Comparison of ENCODE assay signal across 21 cellular contexts in the genomic region with DNA sequence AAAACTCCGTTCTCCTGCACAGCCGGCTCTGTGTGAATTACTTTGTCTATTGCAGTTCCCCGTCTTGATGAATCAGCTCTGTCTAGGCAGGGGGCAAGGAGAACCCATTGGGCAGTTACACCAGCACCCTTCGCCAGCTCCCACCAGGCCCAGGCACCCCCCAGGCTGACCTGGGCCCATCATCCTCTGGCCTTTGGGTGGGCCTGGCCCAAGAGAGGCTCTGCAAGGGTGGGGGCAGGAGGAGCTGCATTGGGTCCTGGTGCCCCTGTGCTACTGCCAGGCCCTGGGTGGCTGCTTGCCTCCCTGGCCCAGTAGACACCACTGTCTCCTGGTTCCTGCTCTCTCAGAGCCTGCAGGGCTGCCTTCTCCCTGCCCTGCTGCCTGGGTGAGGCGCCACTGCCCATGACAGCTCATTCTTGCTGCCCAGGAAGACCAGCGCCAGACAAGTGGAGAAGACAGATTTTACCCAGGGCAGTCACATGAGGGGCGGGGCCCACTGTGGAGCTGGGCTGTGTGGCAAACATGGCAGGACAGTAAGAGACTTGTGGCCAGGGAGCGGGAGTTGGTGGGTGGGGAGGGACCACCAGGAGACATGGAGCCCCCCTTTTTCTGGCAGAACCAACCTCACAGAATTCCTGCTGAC.
DNase-seq lines count a peak whose midpoint lies in the region; TF ChIP-seq lines count a peak whose summit lies in the region.
"Had no signal": no experiment of that assay in that cellular context is flagged by ENCODE, and none has a peak within 500 bp of the region (broad histone marks: within the 10 kb centered on the region; RNA-seq: fewer than 3 reads in every experiment).

No MANE protein-coding gene starts in this region.

- no peak overlapping the region for H3K4me3 ChIP-seq in HEK293 (ENCODE audit: low read depth, low read length)
- no peak overlapping the region for H3K4me3 ChIP-seq in spleen
- no peak overlapping the region for H3K4me3 ChIP-seq in SJCRH30
- H3K4me3 ChIP-seq: BLaER1, GM23338, mucosa of descending colon, SJSA1 had no signal

- TF ChIP-seq CTCF in HEK293 (tag by site-specific recombination; IDR thresholded peaks at IDR 0.05) = no peak
- no peak for TF ChIP-seq CTCF in spleen (IDR thresholded peaks at IDR 0.05 in 8 of 11, conservative IDR thresholded peaks at IDR 0.05 in 3 of 11)

- H3K27me3 Mint-ChIP-seq in activated CD4-positive, alpha-beta memory T cell treated with anti-CD3 and anti-CD28 coated beads, Interleukin-2, amount 10 ng/mL, durations not matched to agents 7 days and 5 days = no peaks in the 10 kb centered on the region
- peaks cover 6% of the 10 kb centered on the region for H3K27me3 Mint-ChIP-seq in activated CD4-positive, alpha-beta memory T cell treated with anti-CD3 and anti-CD28 coated beads for 36 hours

- CTCF ChIA-PET in activated CD4-positive, alpha-beta memory T cell treated with anti-CD3 and anti-CD28 coated beads, Interleukin-2, amount 10 ng/mL, durations not matched to agents 7 days and 5 days (lab: Charles Lee) = no interaction called here
- CTCF ChIA-PET in activated CD4-positive, alpha-beta memory T cell treated with anti-CD3 and anti-CD28 coated beads for 36 hours (lab: Charles Lee) = no interaction called here
- CTCF ChIA-PET in HEK293 (lab: Yijun Ruan, JAX) = interaction anchor here (0.6 to 0.7 kb wide), 2 partner anchors 70 to 121 kb away, joined by 3 to 4 read pairs; no protein-coding TSS in a partner anchor

- DNase-seq in activated CD4-positive, alpha-beta memory T cell treated with anti-CD3 and anti-CD28 coated beads, Interleukin-2, amount 10 ng/mL, durations not matched to agents 7 days and 5 days = peak; percentile 14
- DNase-seq in activated CD4-positive, alpha-beta memory T cell treated with anti-CD3 and anti-CD28 coated beads for 36 hours = no peak
- DNase-seq in islet precursor cell = peak; percentile 46
- peak; percentile 62 for DNase-seq in spleen
- DNase-seq in Kasumi-1 (lab: John Stamatoyannopoulos, UW) = no peak
- no peak for DNase-seq in SJCRH30
- no peak for DNase-seq in NCI-H1436 (lab: John Stamatoyannopoulos, UW)
- DNase-seq: activated naive CD4-positive, alpha-beta T cell; effector CD8-positive, alpha-beta T cell; KG1; mucosa of descending colon; NCI-H1092 treated with DMSO at 0.1 percent for 48 hours; NCI-H2107; NCI-H69; right cardiac atrium; stimulated activated naive CD4-positive, alpha-beta T cell treated with Interleukin-2 at 50 U/mL for 16 hours; T-helper 9 cell had no signal

- no peaks in the 10 kb centered on the region for H3K36me3 ChIP-seq in HEK293 (ENCODE audit: control insufficient read depth in 2 of 2, insufficient read depth in 1 of 2, low read length in 2 of 2)
- no peaks in the 10 kb centered on the region for H3K36me3 ChIP-seq in spleen
- H3K36me3 ChIP-seq in SJCRH30 = no peaks in the 10 kb centered on the region
- H3K36me3 ChIP-seq: BLaER1, SJSA1 had no signal

- TF ChIP-seq POLR2A in spleen (IDR thresholded peaks at IDR 0.05) = no peak

- POLR2A ChIA-PET in activated CD4-positive, alpha-beta memory T cell treated with anti-CD3 and anti-CD28 coated beads, Interleukin-2, amount 10 ng/mL, durations not matched to agents 7 days and 5 days (lab: Charles Lee) = no interaction called here
- POLR2A ChIA-PET in activated CD4-positive, alpha-beta memory T cell treated with anti-CD3 and anti-CD28 coated beads for 36 hours (lab: Charles Lee) = no interaction called here
- POLR2A ChIA-PET in HEK293 (lab: Yijun Ruan, JAX) = no interaction called here

- H3K4me1 ChIP-seq in HEK293 (ENCODE audit: control insufficient read depth, insufficient read depth, low read length) (no peaks in the 10 kb centered on the region), spleen (no peaks in the 10 kb centered on the region), SJCRH30 (no peaks in the 10 kb centered on the region)
- H3K4me1 ChIP-seq: SJSA1 had no signal

- no peak overlapping the region for H3K4me3 Mint-ChIP-seq in activated CD4-positive, alpha-beta memory T cell treated with anti-CD3 and anti-CD28 coated beads, Interleukin-2, amount 10 ng/mL, durations not matched to agents 7 days and 5 days
- H3K4me3 Mint-ChIP-seq in activated CD4-positive, alpha-beta memory T cell treated with anti-CD3 and anti-CD28 coated beads for 36 hours = no peak overlapping the region
- H3K4me3 Mint-ChIP-seq: GM23338 had no signal

- H3K36me3 Mint-ChIP-seq in activated CD4-positive, alpha-beta memory T cell treated with anti-CD3 and anti-CD28 coated beads, Interleukin-2, amount 10 ng/mL, durations not matched to agents 7 days and 5 days (ENCODE audit: low read depth) = no peaks in the 10 kb centered on the region
- H3K36me3 Mint-ChIP-seq in activated CD4-positive, alpha-beta memory T cell treated with anti-CD3 and anti-CD28 coated beads for 36 hours = no peaks in the 10 kb centered on the region

- H3K4me1 Mint-ChIP-seq in activated CD4-positive, alpha-beta memory T cell treated with anti-CD3 and anti-CD28 coated beads, Interleukin-2, amount 10 ng/mL, durations not matched to agents 7 days and 5 days = no peaks in the 10 kb centered on the region
- H3K4me1 Mint-ChIP-seq in activated CD4-positive, alpha-beta memory T cell treated with anti-CD3 and anti-CD28 coated beads for 36 hours (ENCODE audit: low read depth) = no peaks in the 10 kb centered on the region

- intact Hi-C loops in activated CD4-positive, alpha-beta memory T cell treated with anti-CD3 and anti-CD28 coated beads for 36 hours (cut with micrococcal nuclease) = loop anchor here (10.0 kb wide), 1 partner anchor 72 kb away; a partner anchor contains a TSS
- intact Hi-C loops in spleen (cut with DNase I; ENCODE audit: low total_unique reads) = no loop called here

- peaks cover 0 to 67% (median 0%) of the 10 kb centered on the region in 7 donors for H3K27me3 ChIP-seq in spleen (replicated peaks in 1 of 7)
- no peaks in the 10 kb centered on the region for H3K27me3 ChIP-seq in SJCRH30
- H3K27me3 ChIP-seq: BLaER1 had no signal

- H3K9me3 ChIP-seq in HEK293 (ENCODE audit: control insufficient read depth, insufficient read depth, low read depth, low read length) (no peaks in the 10 kb centered on the region), spleen (no peaks in the 10 kb centered on the region), SJCRH30 (replicated peaks) (no peaks in the 10 kb centered on the region)
- H3K9me3 ChIP-seq: BLaER1, mucosa of descending colon, SJSA1 had no signal

- H3K27ac Mint-ChIP-seq in activated CD4-positive, alpha-beta memory T cell treated with anti-CD3 and anti-CD28 coated beads, Interleukin-2, amount 10 ng/mL, durations not matched to agents 7 days and 5 days = no peak overlapping the region
- no peak overlapping the region for H3K27ac Mint-ChIP-seq in activated CD4-positive, alpha-beta memory T cell treated with anti-CD3 and anti-CD28 coated beads for 36 hours
- H3K27ac Mint-ChIP-seq: GM23338 had no signal

- H3K9me3 Mint-ChIP-seq in activated CD4-positive, alpha-beta memory T cell treated with anti-CD3 and anti-CD28 coated beads, Interleukin-2, amount 10 ng/mL, durations not matched to agents 7 days and 5 days = no peaks in the 10 kb centered on the region
- H3K9me3 Mint-ChIP-seq in activated CD4-positive, alpha-beta memory T cell treated with anti-CD3 and anti-CD28 coated beads for 36 hours = no peaks in the 10 kb centered on the region
- H3K9me3 Mint-ChIP-seq: GM23338 had no signal

- no peak overlapping the region for H3K27ac ChIP-seq in HEK293 (ENCODE audit: extremely low read depth, low read depth, low read length)
- H3K27ac ChIP-seq in spleen = no peak overlapping the region
- no peak overlapping the region for H3K27ac ChIP-seq in SJCRH30
- H3K27ac ChIP-seq: BLaER1, SJSA1 had no signal

- WGBS in spleen, 5 donors = 76 to 85% (median 82%) methylated on average over 7 to 8 of the region's 8 CpGs

TF ChIP-seq in HEK293, 187 proteins besides CTCF, POLR2A, EP300 and RAD21:
- TF ChIP-seq ZIC2 (tag by site-specific recombination; IDR thresholded peaks at IDR 0.05) (peak; percentile 34), KLF1 (tag by site-specific recombination; IDR thresholded peaks at IDR 0.05) (peak; percentile 44; the same call in 1 of the 2 replicates)
- TF ChIP-seq, protein P1, sequence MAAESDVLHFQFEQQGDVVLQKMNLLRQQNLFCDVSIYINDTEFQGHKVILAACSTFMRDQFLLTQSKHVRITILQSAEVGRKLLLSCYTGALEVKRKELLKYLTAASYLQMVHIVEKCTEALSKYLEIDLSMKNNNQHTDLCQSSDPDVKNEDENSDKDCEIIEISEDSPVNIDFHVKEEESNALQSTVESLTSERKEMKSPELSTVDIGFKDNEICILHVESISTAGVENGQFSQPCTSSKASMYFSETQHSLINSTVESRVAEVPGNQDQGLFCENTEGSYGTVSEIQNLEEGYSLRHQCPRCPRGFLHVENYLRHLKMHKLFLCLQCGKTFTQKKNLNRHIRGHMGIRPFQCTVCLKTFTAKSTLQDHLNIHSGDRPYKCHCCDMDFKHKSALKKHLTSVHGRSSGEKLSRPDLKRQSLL (tag by site-specific recombination; IDR thresholded peaks at IDR 0.05) = no peak
- TF ChIP-seq, protein P2, sequence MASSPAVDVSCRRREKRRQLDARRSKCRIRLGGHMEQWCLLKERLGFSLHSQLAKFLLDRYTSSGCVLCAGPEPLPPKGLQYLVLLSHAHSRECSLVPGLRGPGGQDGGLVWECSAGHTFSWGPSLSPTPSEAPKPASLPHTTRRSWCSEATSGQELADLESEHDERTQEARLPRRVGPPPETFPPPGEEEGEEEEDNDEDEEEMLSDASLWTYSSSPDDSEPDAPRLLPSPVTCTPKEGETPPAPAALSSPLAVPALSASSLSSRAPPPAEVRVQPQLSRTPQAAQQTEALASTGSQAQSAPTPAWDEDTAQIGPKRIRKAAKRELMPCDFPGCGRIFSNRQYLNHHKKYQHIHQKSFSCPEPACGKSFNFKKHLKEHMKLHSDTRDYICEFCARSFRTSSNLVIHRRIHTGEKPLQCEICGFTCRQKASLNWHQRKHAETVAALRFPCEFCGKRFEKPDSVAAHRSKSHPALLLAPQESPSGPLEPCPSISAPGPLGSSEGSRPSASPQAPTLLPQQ (tag by site-specific recombination; IDR thresholded peaks at IDR 0.05) = 0 out of 2 replicates have a peak, but pooled peaks have one; percentile 32

Comparison
In these comparisons a context has a peak if more than half of its experiments do, and no peak if none do; other contexts are left out.
1. DNase-seq: peak in activated CD4-positive, alpha-beta memory T cell treated with anti-CD3 and anti-CD28 coated beads, Interleukin-2, amount 10 ng/mL, durations not matched to agents 7 days and 5 days (single experiment), islet precursor cell (single experiment) and spleen (single experiment); none in activated CD4-positive, alpha-beta memory T cell treated with anti-CD3 and anti-CD28 coated beads for 36 hours (single experiment), Kasumi-1 (0 of 2), SJCRH30 (0 of 2) and NCI-H1436 (single experiment).